ENCODE assay signal across 9 cellular contexts in genomic region chr12:89863968-89864367, GRCh38.
DNase-seq lines count a peak whose midpoint lies in the region; ATAC-seq and TF ChIP-seq lines count a peak whose summit lies in the region.
"Had no signal": no experiment of that assay in that cellular context is flagged by ENCODE, and none has a peak within 500 bp of the region (broad histone marks: within the 10 kb centered on the region; RNA-seq: fewer than 3 reads in every experiment).

No MANE protein-coding gene starts in this region.

- H3K27me3 ChIP-seq in MM.1S (replicated peaks; ENCODE audit: insufficient read depth, low read length) (no peaks in the 10 kb centered on the region), SJCRH30 (no peaks in the 10 kb centered on the region)

- CTCF ChIA-PET in activated CD8-positive, alpha-beta memory T cell treated with anti-CD3 and anti-CD28 coated beads, Interleukin-2, amount 10 ng/mL, durations not matched to agents 7 days and 5 days (lab: Charles Lee) = interaction anchor here (0.9 to 2.4 kb wide), 5 partner anchors 9 to 155 kb away, joined by 3 to 11 read pairs (median 5); partner anchors contain the start of gene ATP2B1

- H3K36me3 Mint-ChIP-seq in activated CD8-positive, alpha-beta memory T cell treated with anti-CD3 and anti-CD28 coated beads, Interleukin-2, amount 10 ng/mL, durations not matched to agents 7 days and 5 days = peaks cover 20% of the 10 kb centered on the region

- H3K79me2 ChIP-seq in MM.1S (ENCODE audit: low read length) = no peaks in the 10 kb centered on the region

- peaks cover 30% of the 10 kb centered on the region for H3K4me1 Mint-ChIP-seq in activated CD8-positive, alpha-beta memory T cell treated with anti-CD3 and anti-CD28 coated beads, Interleukin-2, amount 10 ng/mL, durations not matched to agents 7 days and 5 days
- H3K4me1 Mint-ChIP-seq in stimulated activated naive CD8-positive, alpha-beta T cell treated with anti-CD3 and anti-CD28 coated beads, Interleukin-15, amount 100 ng/mL, for 72 hours = peaks cover 50% of the 10 kb centered on the region

- no peaks in the 10 kb centered on the region for H3K9me2 ChIP-seq in MM.1S (replicated peaks; ENCODE audit: insufficient read depth, low read length)

- H3K36me3 ChIP-seq in MM.1S (replicated peaks; ENCODE audit: insufficient read depth, low read length) = no peaks in the 10 kb centered on the region
- H3K36me3 ChIP-seq in SJCRH30 = no peaks in the 10 kb centered on the region
- H3K36me3 ChIP-seq: cardiac muscle cell had no signal

- peak overlapping the region; percentile 77; the same call in 1 of the 2 replicates for H3K4me2 ChIP-seq in MM.1S (ENCODE audit: low read depth, low read length)

- peak overlapping the region; percentile 94 for H3K27ac Mint-ChIP-seq in activated CD8-positive, alpha-beta memory T cell treated with anti-CD3 and anti-CD28 coated beads, Interleukin-2, amount 10 ng/mL, durations not matched to agents 7 days and 5 days
- H3K27ac Mint-ChIP-seq in stimulated activated naive CD8-positive, alpha-beta T cell treated with anti-CD3 and anti-CD28 coated beads, Interleukin-15, amount 100 ng/mL, for 72 hours = peak overlapping the region; percentile 97 to 99

- peak; percentile 45 for ATAC-seq in activated CD8-positive, alpha-beta memory T cell treated with anti-CD3 and anti-CD28 coated beads, Interleukin-2, amount 10 ng/mL, durations not matched to agents 7 days and 5 days
- peak; percentile 38 for ATAC-seq in stimulated activated naive CD8-positive, alpha-beta T cell treated with anti-CD3 and anti-CD28 coated beads, Interleukin-15, amount 100 ng/mL, for 72 hours
- ATAC-seq in GM21390 (IDR thresholded peaks at IDR 0.05; ENCODE audit: unreplicated experiment) = no peak

- H3K4me3 ChIP-seq in MM.1S (ENCODE audit: low read length) (no peak overlapping the region), SJCRH30 (no peak overlapping the region)
- H3K4me3 ChIP-seq: cardiac muscle cell had no signal

- no peaks in the 10 kb centered on the region for H3K27me3 Mint-ChIP-seq in activated CD8-positive, alpha-beta memory T cell treated with anti-CD3 and anti-CD28 coated beads, Interleukin-2, amount 10 ng/mL, durations not matched to agents 7 days and 5 days
- H3K27me3 Mint-ChIP-seq in stimulated activated naive CD8-positive, alpha-beta T cell treated with anti-CD3 and anti-CD28 coated beads, Interleukin-15, amount 100 ng/mL, for 72 hours = no peaks in the 10 kb centered on the region

- no peak for DNase-seq in activated CD8-positive, alpha-beta memory T cell treated with anti-CD3 and anti-CD28 coated beads, Interleukin-2, amount 10 ng/mL, durations not matched to agents 7 days and 5 days
- DNase-seq in activated CD8-positive, alpha-beta memory T cell treated with anti-CD3 and anti-CD28 coated beads, Interleukin-2, amount 50 U/mL, for 48 hours = no peak
- DNase-seq in MM.1S (peak; percentile 72), dermis blood vessel endothelial cell (peak; percentile 63), SJCRH30 (no peak), NCI-H226 (no peak)
- no peak for DNase-seq in stimulated activated naive CD8-positive, alpha-beta T cell treated with anti-CD3 and anti-CD28 coated beads, Interleukin-15, amount 100 ng/mL, for 72 hours

- H3K9me3 ChIP-seq in MM.1S (replicated peaks; ENCODE audit: insufficient read depth, low read length) (no peaks in the 10 kb centered on the region), SJCRH30 (replicated peaks) (0 out of 2 replicates have a peak, but pooled peaks cover 5% of the 10 kb centered on the region)

- H3F3A ChIP-seq in MM.1S (ENCODE audit: insufficient read depth, low read length) = peaks cover 4% of the 10 kb centered on the region; the same call in 1 of the 2 replicates

- H2AFZ ChIP-seq in MM.1S (ENCODE audit: low read length) = peak overlapping the region; percentile 42; the same call in 1 of the 2 replicates

- peak overlapping the region; percentile 73 for H3K4me3 Mint-ChIP-seq in activated CD8-positive, alpha-beta memory T cell treated with anti-CD3 and anti-CD28 coated beads, Interleukin-2, amount 10 ng/mL, durations not matched to agents 7 days and 5 days
- peak overlapping the region; percentile 76 to 90 for H3K4me3 Mint-ChIP-seq in stimulated activated naive CD8-positive, alpha-beta T cell treated with anti-CD3 and anti-CD28 coated beads, Interleukin-15, amount 100 ng/mL, for 72 hours

- no peak for TF ChIP-seq CTCF in MM.1S (IDR thresholded peaks at IDR 0.05; ENCODE audit: low read length)

- H3K4me1 ChIP-seq in MM.1S (ENCODE audit: low read length) (peaks cover 24% of the 10 kb centered on the region), SJCRH30 (peaks cover 5% of the 10 kb centered on the region; the same call in 1 of the 2 replicates)

- peak overlapping the region; percentile 75; the same call in 1 of the 2 replicates for H3K27ac ChIP-seq in MM.1S (ENCODE audit: low read length)
- H3K27ac ChIP-seq in SJCRH30 = no peak overlapping the region
- H3K27ac ChIP-seq: cardiac muscle cell had no signal

- H3K9me3 Mint-ChIP-seq in activated CD8-positive, alpha-beta memory T cell treated with anti-CD3 and anti-CD28 coated beads, Interleukin-2, amount 10 ng/mL, durations not matched to agents 7 days and 5 days (ENCODE audit: low read depth) = peaks cover 5% of the 10 kb centered on the region
- H3K9me3 Mint-ChIP-seq in stimulated activated naive CD8-positive, alpha-beta T cell treated with anti-CD3 and anti-CD28 coated beads, Interleukin-15, amount 100 ng/mL, for 72 hours = peaks cover 0 to 6% of the 10 kb centered on the region in 2 donors

- H4K20me1 ChIP-seq in MM.1S (ENCODE audit: insufficient read depth, low read length) = no peaks in the 10 kb centered on the region

- peak overlapping the region; percentile 56 for H3K9ac ChIP-seq in MM.1S (ENCODE audit: low read length)

Comparison
In these comparisons a context has a peak if more than half of its experiments do, and no peak if none do; other contexts are left out.
1. DNase-seq: peak in MM.1S (single experiment) and dermis blood vessel endothelial cell (single experiment); none in activated CD8-positive, alpha-beta memory T cell treated with anti-CD3 and anti-CD28 coated beads, Interleukin-2, amount 10 ng/mL, durations not matched to agents 7 days and 5 days (single experiment), activated CD8-positive, alpha-beta memory T cell treated with anti-CD3 and anti-CD28 coated beads, Interleukin-2, amount 50 U/mL, for 48 hours (single experiment), stimulated activated naive CD8-positive, alpha-beta T cell treated with anti-CD3 and anti-CD28 coated beads, Interleukin-15, amount 100 ng/mL, for 72 hours (0 of 2), SJCRH30 (0 of 2) and NCI-H226 (single experiment).